Comparison of ENCODE assay signal across 8 cellular contexts in the genomic region with DNA sequence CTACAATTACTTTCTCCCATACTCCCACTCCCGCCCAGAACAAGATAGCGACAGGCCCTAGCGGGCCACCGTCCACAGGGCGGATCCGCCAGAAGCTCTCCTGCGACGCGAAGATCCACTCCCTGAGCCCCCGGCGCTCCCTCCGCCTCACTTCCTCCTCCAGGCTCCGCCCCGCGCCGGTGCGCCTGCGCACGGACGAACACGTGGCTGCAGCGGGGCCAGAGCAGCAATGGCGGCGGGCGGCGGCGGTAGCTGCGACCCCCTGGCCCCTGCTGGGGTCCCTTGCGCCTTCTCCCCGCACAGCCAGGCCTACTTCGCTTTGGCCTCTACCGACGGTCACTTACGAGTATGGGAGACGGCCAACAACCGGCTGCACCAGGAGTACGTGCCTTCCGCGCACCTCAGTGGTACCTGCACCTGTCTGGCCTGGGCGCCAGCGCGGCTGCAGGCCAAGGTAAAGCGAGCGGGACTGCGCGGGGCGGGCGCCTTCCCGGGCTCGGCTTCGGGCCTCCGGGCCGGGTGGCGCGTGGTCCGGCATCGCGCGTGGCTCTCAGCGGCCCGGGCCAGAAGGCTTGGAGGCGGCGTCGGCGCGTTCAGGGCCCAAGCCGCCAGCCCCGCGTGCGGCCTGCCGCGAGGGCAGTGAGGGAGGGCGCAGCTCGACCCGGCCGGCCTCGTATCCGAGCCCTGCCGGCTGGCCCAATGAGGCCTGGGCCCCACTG. TPM values are rescaled to one million over a fixed set of nuclear protein-coding genes. Genes with fewer than 3 reads are reported as not detected.
DNase-seq lines count a peak whose midpoint lies in the region; ATAC-seq, FAIRE-seq and TF ChIP-seq lines count a peak whose summit lies in the region.

A gene with protein sequence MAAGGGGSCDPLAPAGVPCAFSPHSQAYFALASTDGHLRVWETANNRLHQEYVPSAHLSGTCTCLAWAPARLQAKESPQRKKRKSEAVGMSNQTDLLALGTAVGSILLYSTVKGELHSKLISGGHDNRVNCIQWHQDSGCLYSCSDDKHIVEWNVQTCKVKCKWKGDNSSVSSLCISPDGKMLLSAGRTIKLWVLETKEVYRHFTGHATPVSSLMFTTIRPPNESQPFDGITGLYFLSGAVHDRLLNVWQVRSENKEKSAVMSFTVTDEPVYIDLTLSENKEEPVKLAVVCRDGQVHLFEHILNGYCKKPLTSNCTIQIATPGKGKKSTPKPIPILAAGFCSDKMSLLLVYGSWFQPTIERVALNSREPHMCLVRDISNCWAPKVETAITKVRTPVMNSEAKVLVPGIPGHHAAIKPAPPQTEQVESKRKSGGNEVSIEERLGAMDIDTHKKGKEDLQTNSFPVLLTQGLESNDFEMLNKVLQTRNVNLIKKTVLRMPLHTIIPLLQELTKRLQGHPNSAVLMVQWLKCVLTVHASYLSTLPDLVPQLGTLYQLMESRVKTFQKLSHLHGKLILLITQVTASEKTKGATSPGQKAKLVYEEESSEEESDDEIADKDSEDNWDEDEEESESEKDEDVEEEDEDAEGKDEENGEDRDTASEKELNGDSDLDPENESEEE (plus strand): TSS at position 198 of the 719 bp plus-strand sequence. CDS start 32 bp downstream, at position 230.

- TF ChIP-seq CTCF in AG10803 (conservative IDR thresholded peaks at IDR 0.05; ENCODE audit: low read length) (no peak), kidney (IDR thresholded peaks at IDR 0.05; ENCODE audit: borderline replicate concordance, extremely low read depth, insufficient read depth) (no peak)

- H3K4me1 ChIP-seq in kidney (ENCODE audit: control insufficient read depth in 1 of 2, insufficient read depth in 1 of 2, low read depth in 1 of 2, low read length in 2 of 2), result peaks cover 0 to 12% of the 10 kb centered on the region in 2 donors

- intact Hi-C loops in kidney (cut with DNase I), result no loop called here

- no peaks in the 10 kb centered on the region for H3K9me3 ChIP-seq in kidney (ENCODE audit: control insufficient read depth in 1 of 2, low read length in 2 of 2)

- DNase-seq in AG10803 (ENCODE audit: low read depth) (peak; percentile 99), NCI-H460 (ENCODE audit: extremely low read depth, low read depth) (peak; percentile 99), cerebellar nuclear complex (lab: John Stamatoyannopoulos, UW) (peak; percentile 50 to 89), kidney (peak; percentile 99)
- peak; percentile 99 for DNase-seq in activated CD4-positive, CD25-positive, alpha-beta regulatory T cell treated with anti-CD3 and anti-CD28 coated beads, Interleukin-2, amount 50 U/mL, for 72 hours
- DNase-seq in stimulated activated CD4-positive, alpha-beta T cell treated with anti-CD3 and anti-CD28 coated beads, Interleukin-15, amount 100 ng/mL, for 24 hours, result peak; percentile 97

- H3K36me3 ChIP-seq in kidney (ENCODE audit: control insufficient read depth in 1 of 2, insufficient read depth in 2 of 2, low read length in 2 of 2), result no peaks in the 10 kb centered on the region

- peak within 1 kb of the TSS; percentile 98 for H3K4me3 ChIP-seq in AG10803 (ENCODE audit: low read length)
- H3K4me3 ChIP-seq in kidney (ENCODE audit: low read length in 2 of 2), result peak within 1 kb of the TSS; percentile 92 to 93

- H3K27ac ChIP-seq in kidney (ENCODE audit: low read depth in 2 of 2, low read length in 2 of 2), result peak within 1 kb of the TSS; percentile 51 to 85

- peak within 1 kb of the TSS; percentile 69 to 86 for H3K9ac ChIP-seq in kidney (ENCODE audit: low read length in 2 of 2)

- FAIRE-seq in kidney (lab: Jason Lieb, UNC), result no peak

- ATAC-seq in GM19043 (IDR thresholded peaks at IDR 0.05; ENCODE audit: low read depth, unreplicated experiment) (peak; percentile 81), HG03378 (IDR thresholded peaks at IDR 0.05; ENCODE audit: unreplicated experiment) (peak; percentile 79)

RNA-seq across cellular contexts. Expression of the gene that starts here (rescaled TPM):
- total RNA-seq in NCI-H460 (2014; rRNA removed; shearing (Covaris generic)), result 144 and 152 TPM in 2 replicates
- polyA plus RNA-seq in NCI-H460 (2014; cell fraction: nucleus; rRNA removed), result 67.4 and 78.3 TPM in 2 replicates
- 40.5 TPM for total RNA-seq in kidney
- 9.6 TPM for polyA plus RNA-seq in kidney (ENCODE audit: insufficient read depth, low read depth, low replicate concordance)

Comparison
In these comparisons a context has a peak if more than half of its experiments do, and no peak if none do; other contexts are left out.
1. Peak in every context shown above with its lines: DNase-seq, ATAC-seq, H3K4me3 ChIP-seq and H3K27ac ChIP-seq.